In genomic region chr3:21901504-21901903, GRCh38 we compare ENCODE assay signal across 21 cellular contexts.
"Had no signal": no experiment of that assay in that cellular context is flagged by ENCODE, and none has a peak within 500 bp of the region (broad histone marks: within the 10 kb centered on the region; RNA-seq: fewer than 3 reads in every experiment).

No MANE protein-coding gene starts in this region.

- H3K79me2 ChIP-seq: parathyroid adenoma had no signal

- H3K27me3 ChIP-seq: dorsolateral prefrontal cortex, gastrocnemius medialis, thyroid gland had no signal

- H3K9me3 ChIP-seq: gastrocnemius medialis, lower lobe of right lung, thyroid gland had no signal

- DNase-seq: activated CD4-positive, alpha-beta T cell treated with anti-CD3 and anti-CD28 coated beads for 36 hours; activated CD4-positive, alpha-beta T cell treated with anti-CD3 and anti-CD28 coated beads, Interleukin-2, amount 50 U/mL, for 48 hours; activated gamma-delta T cell treated with Interleukin-2 at 50 U/mL for 16 hours; amygdala; dorsolateral prefrontal cortex; gastrocnemius medialis; head of caudate nucleus; immature natural killer cell; lower lobe of right lung; natural killer cell; stimulated activated CD4-positive, alpha-beta T cell treated with anti-CD3 and anti-CD28 coated beads, Interleukin-12 subunit alpha, Interleukin-12 subunit beta, amount 100 ng/mL, for 4 hours; stimulated activated CD4-positive, alpha-beta T cell treated with anti-CD3 and anti-CD28 coated beads, Interleukin-1b, Interleukin-23, amount 100 ng/mL, for 48 hours; stimulated activated CD8-positive, alpha-beta memory T cell treated with anti-CD3 and anti-CD28 coated beads, Interleukin-4, amount 100 ng/mL, for 48 hours; stimulated activated naive CD4-positive, alpha-beta T cell treated with Interleukin-2 at 50 U/mL for 16 hours; thyroid gland had no signal

- H3K27ac Mint-ChIP-seq: activated CD4-positive, alpha-beta T cell treated with anti-CD3 and anti-CD28 coated beads for 36 hours; activated naive CD8-positive, alpha-beta T cell; activated T-helper 1 cell treated with anti-CD3 and anti-CD28 coated beads, Interleukin-12 subunit alpha, Interleukin-12 subunit beta, Interleukin-2, Interleukin-4 antibody, amounts not matched to agents 30 ng/mL and 10 ng/mL and 1 ng/mL, durations not matched to agents 14 hours and 24 hours and 36 hours; immature natural killer cell; natural killer cell; T-helper 2 cell treated with Interferon-gamma antibody and Interleukin-4, amounts not matched to agents 5 μg/mL and 100 μg/mL, for 36 hours had no signal

- FAIRE-seq: colon, TTC549 had no signal

- H2AFZ ChIP-seq: parathyroid adenoma had no signal

- H3K4me3 ChIP-seq: dorsolateral prefrontal cortex, gastrocnemius medialis, lower lobe of right lung, thyroid gland had no signal

- H3K9me3 Mint-ChIP-seq: activated T-helper 1 cell treated with anti-CD3 and anti-CD28 coated beads, Interleukin-12 subunit alpha, Interleukin-12 subunit beta, Interleukin-2, Interleukin-4 antibody, amounts not matched to agents 30 ng/mL and 10 ng/mL and 1 ng/mL, durations not matched to agents 14 hours and 24 hours and 36 hours had no signal

- H3K36me3 Mint-ChIP-seq: activated naive CD8-positive, alpha-beta T cell; immature natural killer cell; natural killer cell had no signal

- H3K27ac ChIP-seq: dorsolateral prefrontal cortex, gastrocnemius medialis, lower lobe of right lung, parathyroid adenoma, thyroid gland had no signal

- H3K4me1 Mint-ChIP-seq: activated CD4-positive, alpha-beta T cell treated with anti-CD3 and anti-CD28 coated beads for 36 hours; immature natural killer cell; natural killer cell had no signal

- H3K36me3 ChIP-seq: gastrocnemius medialis, lower lobe of right lung, thyroid gland had no signal

- H3K27me3 Mint-ChIP-seq: activated CD4-positive, alpha-beta T cell treated with anti-CD3 and anti-CD28 coated beads for 36 hours; activated naive CD8-positive, alpha-beta T cell had no signal

- ATAC-seq: activated CD4-positive, alpha-beta T cell treated with anti-CD3 and anti-CD28 coated beads for 36 hours; gastrocnemius medialis; lower lobe of right lung; natural killer cell had no signal

- H3K4me1 ChIP-seq: lower lobe of right lung, parathyroid adenoma, thyroid gland had no signal

- H3K9ac ChIP-seq: parathyroid adenoma had no signal

- H3K4me3 Mint-ChIP-seq: activated CD4-positive, alpha-beta T cell treated with anti-CD3 and anti-CD28 coated beads for 36 hours; activated naive CD8-positive, alpha-beta T cell; activated T-helper 1 cell treated with anti-CD3 and anti-CD28 coated beads, Interleukin-12 subunit alpha, Interleukin-12 subunit beta, Interleukin-2, Interleukin-4 antibody, amounts not matched to agents 30 ng/mL and 10 ng/mL and 1 ng/mL, durations not matched to agents 14 hours and 24 hours and 36 hours; immature natural killer cell; natural killer cell; T-helper 2 cell treated with Interferon-gamma antibody and Interleukin-4, amounts not matched to agents 5 μg/mL and 100 μg/mL, for 36 hours had no signal
